ENCODE assay signal across 1 cellular context in genomic region chr16:20900299-20901067, GRCh38.
TF ChIP-seq lines count a peak whose summit lies in the region.

TSS of gene DCUN1D3 (minus strand) at chr16:20900358. CDS start at chr16:20862538, 37,820 bp downstream.
TSS of gene LYRM1 (plus strand) at chr16:20900771. CDS start at chr16:20915556, 14,785 bp downstream.

TF ChIP-seq in HEK293, 187 proteins besides CTCF, POLR2A, EP300 and RAD21 (continued from another document and continues in another):
- TF ChIP-seq TSHZ1 (tag by site-specific recombination; IDR thresholded peaks at IDR 0.05; ENCODE audit: borderline replicate concordance) (no peak), ZNF280D (tag by site-specific recombination; IDR thresholded peaks at IDR 0.05) (no peak), ZNF704 (tag by site-specific recombination; IDR thresholded peaks at IDR 0.05) (no peak), ZNF404 (tag by site-specific recombination; IDR thresholded peaks at IDR 0.05) (no peak), ZNF837 (tag by site-specific recombination; IDR thresholded peaks at IDR 0.05) (no peak), RBAK (tag by site-specific recombination; IDR thresholded peaks at IDR 0.05) (no peak), ZBTB21 (tag by site-specific recombination; IDR thresholded peaks at IDR 0.05) (peak; percentile 96), ZNF146 (tag by site-specific recombination; IDR thresholded peaks at IDR 0.05) (no peak), GFI1B (tag by site-specific recombination; IDR thresholded peaks at IDR 0.05) (no peak), ZNF174 (tag by site-specific recombination; IDR thresholded peaks at IDR 0.05) (no peak), ZNF677 (tag by site-specific recombination; IDR thresholded peaks at IDR 0.05) (no peak), ZNF416 (tag by site-specific recombination; IDR thresholded peaks at IDR 0.05) (no peak), ZNF350 (tag by site-specific recombination; IDR thresholded peaks at IDR 0.05) (no peak), ZNF184 (tag by site-specific recombination; IDR thresholded peaks at IDR 0.05) (no peak), REPIN1 (tag by site-specific recombination; IDR thresholded peaks at IDR 0.05; ENCODE audit: low read depth) (no peak), ZNF626 (tag by site-specific recombination; IDR thresholded peaks at IDR 0.05) (no peak), INSM2 (tag by site-specific recombination; IDR thresholded peaks at IDR 0.05) (peak; percentile 19; the same call in 1 of the 2 replicates), KLF10 (tag by site-specific recombination; IDR thresholded peaks at IDR 0.05) (0 out of 2 replicates have a peak, but pooled peaks have one; percentile 28), ZNF16 (tag by site-specific recombination; IDR thresholded peaks at IDR 0.05; ENCODE audit: low read depth) (no peak), SCRT2 (tag by site-specific recombination; IDR thresholded peaks at IDR 0.05) (no peak), ZNF513 (tag by site-specific recombination; IDR thresholded peaks at IDR 0.05) (peak; percentile 39; the same call in 1 of the 2 replicates), ZNF214 (tag by site-specific recombination; IDR thresholded peaks at IDR 0.05; ENCODE audit: borderline replicate concordance) (no peak), GLIS1 (tag by site-specific recombination; IDR thresholded peaks at IDR 0.05) (peak; percentile 51; the same call in 1 of the 2 replicates), ZFHX2 (tag by site-specific recombination; conservative IDR thresholded peaks at IDR 0.05) (peak; percentile 82), ZNF654 (tag by site-specific recombination; IDR thresholded peaks at IDR 0.05; ENCODE audit: low read depth) (no peak), ZSCAN23 (tag by site-specific recombination; IDR thresholded peaks at IDR 0.05) (0 out of 2 replicates have a peak, but pooled peaks have one; percentile 12), ZXDB (tag by site-specific recombination; IDR thresholded peaks at IDR 0.05) (peak; percentile 89), KLF17 (tag by site-specific recombination; IDR thresholded peaks at IDR 0.05) (0 out of 2 replicates have a peak, but pooled peaks have one; percentile 73), ZNF747 (tag by site-specific recombination; IDR thresholded peaks at IDR 0.05) (no peak), SALL2 (tag by site-specific recombination; IDR thresholded peaks at IDR 0.05; ENCODE audit: borderline replicate concordance) (no peak), ZNF280C (tag by site-specific recombination; IDR thresholded peaks at IDR 0.05) (no peak), KLF8 (tag by site-specific recombination; IDR thresholded peaks at IDR 0.05) (peak; percentile 36), SP2 (tag by site-specific recombination; IDR thresholded peaks at IDR 0.05) (peak; percentile 78), ZNF211 (tag by site-specific recombination; IDR thresholded peaks at IDR 0.05; ENCODE audit: low read depth) (no peak), ZNF530 (tag by site-specific recombination; IDR thresholded peaks at IDR 0.05; ENCODE audit: low read depth) (no peak), ZNF707 (tag by site-specific recombination; IDR thresholded peaks at IDR 0.05) (no peak), ZBTB44 (tag by site-specific recombination; IDR thresholded peaks at IDR 0.05) (no peak), ZNF24 (tag by site-specific recombination; IDR thresholded peaks at IDR 0.05) (peak; percentile 50), ELK4 (IDR thresholded peaks at IDR 0.05; ENCODE audit: borderline replicate concordance, low read depth, low read length) (no peak), HOXA7 (CRISPR knock-in tag; IDR thresholded peaks at IDR 0.05; ENCODE audit: borderline replicate concordance) (no peak), KLF7 (tag by site-specific recombination; IDR thresholded peaks at IDR 0.05; ENCODE audit: borderline replicate concordance) (no peak), ZNF473 (tag by site-specific recombination; IDR thresholded peaks at IDR 0.05) (no peak), ZNF266 (tag by site-specific recombination; IDR thresholded peaks at IDR 0.05; ENCODE audit: low read depth) (no peak), ZFP69B (tag by site-specific recombination; IDR thresholded peaks at IDR 0.05) (peak; percentile 82)
